Comparison of ENCODE assay signal across 9 cellular contexts in the genomic region with DNA sequence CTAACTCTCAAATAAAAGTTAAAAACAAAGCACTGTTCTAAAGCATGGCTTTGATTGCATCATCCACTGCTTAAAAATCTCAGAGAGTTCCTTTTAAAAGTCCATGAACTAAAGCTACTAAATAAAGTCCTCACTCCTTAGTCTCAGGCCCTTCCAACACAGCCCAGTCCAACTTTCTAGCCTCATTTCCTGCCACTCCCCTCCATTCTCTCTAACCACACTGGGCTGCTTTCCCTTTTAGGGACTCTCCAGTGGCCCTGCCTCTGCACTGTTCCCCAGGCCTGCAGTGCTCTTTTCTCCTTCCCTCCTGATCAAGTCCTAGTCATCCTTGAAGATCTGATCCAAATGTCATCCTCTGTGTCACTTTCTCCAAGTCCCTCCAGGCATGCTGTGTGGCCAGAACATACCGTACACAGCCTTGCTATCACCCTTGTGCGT. TPM values are rescaled to one million over a fixed set of nuclear protein-coding genes. Genes with fewer than 3 reads are reported as not detected.
DNase-seq lines count a peak whose midpoint lies in the region; ATAC-seq and TF ChIP-seq lines count a peak whose summit lies in the region.
"Had no signal": no experiment of that assay in that cellular context is flagged by ENCODE, and none has a peak within 500 bp of the region (broad histone marks: within the 10 kb centered on the region; RNA-seq: fewer than 3 reads in every experiment).

No MANE protein-coding gene starts in this region.

- H3K36me3 ChIP-seq in heart left ventricle (no peaks in the 10 kb centered on the region), skeletal muscle tissue (ENCODE audit: control insufficient read depth in 3 of 3, insufficient read depth in 3 of 3, low read length in 3 of 3) (no peaks in the 10 kb centered on the region)

- H3K9me3 ChIP-seq in heart left ventricle = no peaks in the 10 kb centered on the region
- H3K9me3 ChIP-seq in skeletal muscle tissue (ENCODE audit: control insufficient read depth in 3 of 3, low read length in 3 of 3) = no peaks in the 10 kb centered on the region

- intact Hi-C loops in heart left ventricle (cut with DNase I) = loop anchor here in 5 of 10 donors (5.0 kb wide), 4 partner anchors 47 to 197 kb away; no protein-coding TSS in a partner anchor

- 74 to 83% (median 76%) methylated on average over 2 of the region's 2 CpGs for WGBS in heart left ventricle, 4 donors

- peak; percentile 66 to 93 (median 90) for ATAC-seq in heart left ventricle
- no peak for ATAC-seq in HG03520 (IDR thresholded peaks at IDR 0.05; ENCODE audit: unreplicated experiment)
- no peak for ATAC-seq in HG03135 (IDR thresholded peaks at IDR 0.05; ENCODE audit: unreplicated experiment)

- DNase-seq in HCEC 1CT (peak; percentile 59), heart left ventricle (peak in 3 of 5 donors; percentile 24 to 43 (median 39))
- DNase-seq in activated CD8-positive, alpha-beta memory T cell treated with anti-CD3 and anti-CD28 coated beads for 24 hours = no peak
- DNase-seq: NCI-H1930, SW 1271 had no signal

- peak overlapping the region in 2 of 3 donors; percentile 8 to 17 for H3K9ac ChIP-seq in skeletal muscle tissue (ENCODE audit: low read depth in 1 of 3, low read length in 3 of 3)

- H3K27me3 ChIP-seq in heart left ventricle = peaks cover 0 to 3% (median 0%) of the 10 kb centered on the region in 9 donors
- H3K27me3 ChIP-seq in skeletal muscle tissue (ENCODE audit: control insufficient read depth in 3 of 3, insufficient read depth in 3 of 3, low read length in 3 of 3) = no peaks in the 10 kb centered on the region

- H3K27ac ChIP-seq in VCaP (peak overlapping the region; percentile 49), heart left ventricle (peak overlapping the region in 3 of 12 donors; percentile 11 to 41 (median 13)), skeletal muscle tissue (ENCODE audit: low read depth, low read length) (no peak overlapping the region)

- H3K4me1 ChIP-seq in heart left ventricle = peaks cover 0 to 12% (median 3%) of the 10 kb centered on the region in 12 donors
- peaks cover 0 to 4% (median 0%) of the 10 kb centered on the region in 3 donors for H3K4me1 ChIP-seq in skeletal muscle tissue (ENCODE audit: control insufficient read depth in 3 of 3, insufficient read depth in 3 of 3, low read length in 3 of 3)

- TF ChIP-seq CTCF in VCaP (conservative IDR thresholded peaks at IDR 0.05) = no peak
- no peak for TF ChIP-seq CTCF in heart left ventricle (IDR thresholded peaks at IDR 0.05)

- no peak overlapping the region for H3K4me3 ChIP-seq in heart left ventricle
- H3K4me3 ChIP-seq in skeletal muscle tissue (ENCODE audit: low read length in 3 of 3) = no peak overlapping the region

- TF ChIP-seq POLR2A in heart left ventricle (IDR thresholded peaks at IDR 0.05) = no peak

RNA-seq across cellular contexts. Expression of a gene that starts 56.9 kb away (rescaled TPM):
- total RNA-seq in heart left ventricle (100 to 1,000 TPM in 7 of 9 donors, 10 to 100 TPM in 2; 38.0 to 270 (median 150) TPM), skeletal muscle tissue (218 TPM)
- polyA plus RNA-seq in heart left ventricle = 10 to 100 TPM; 35.4 to 82.6 TPM

Comparison
In these comparisons a context has a peak if more than half of its experiments do, and no peak if none do; other contexts are left out.
1. ATAC-seq: peak in heart left ventricle (4 of 4); none in HG03520 (single experiment) and HG03135 (single experiment).